In genomic region chr9:96618209-96619108, GRCh38 we compare ENCODE assay signal across 8 cellular contexts. TPM values are rescaled to one million over a fixed set of nuclear protein-coding genes. Genes with fewer than 3 reads are reported as not detected.
DNase-seq lines count a peak whose midpoint lies in the region; ATAC-seq, FAIRE-seq and TF ChIP-seq lines count a peak whose summit lies in the region.

No MANE protein-coding gene starts in this region.

- TF ChIP-seq EP300 in K562 (IDR thresholded peaks at IDR 0.05; ENCODE audit: low read length) = no peak

- DNase-seq in GM13976 (ENCODE audit: low spot score) = peak; percentile 37
- DNase-seq in SJCRH30 = peak; percentile 75 to 85
- DNase-seq in K562 (ENCODE audit: extremely low read depth in 1 of 4, low spot score in 3 of 4) = peak in 2 of 4 experiments; percentile 36 to 52
- no peak for DNase-seq in iPS DF 6.9 (ENCODE audit: low read depth, low spot score)
- DNase-seq in putamen (ENCODE audit: low spot score) = peak; percentile 63

- H3K4me1 ChIP-seq in SJCRH30 (no peaks in the 10 kb centered on the region), K562 (replicated peaks in 1 of 2; ENCODE audit: control insufficient read depth in 2 of 2, insufficient read depth in 2 of 2, low read length in 2 of 2) (peaks cover 0 to 18% of the 10 kb centered on the region in 2 experiments; a peak in 3 of 5 replicates), iPS DF 6.9 (ENCODE audit: control insufficient read depth, insufficient read depth, low read length) (peaks cover 2% of the 10 kb centered on the region; the same call in 1 of the 2 replicates)

- H3K27ac ChIP-seq in SJCRH30 (peak overlapping the region; percentile 83), K562 (ENCODE audit: extremely low read depth, low read depth, low read length) (no peak overlapping the region), iPS DF 6.9 (ENCODE audit: low read length) (no peak overlapping the region)

- no peaks in the 10 kb centered on the region; the same call in 2 of the 3 replicates for H3K79me2 ChIP-seq in K562 (ENCODE audit: control insufficient read depth, insufficient read depth, low read length)

- H4K20me1 ChIP-seq in K562 (replicated peaks; ENCODE audit: control insufficient read depth, insufficient read depth, low read length) = peaks cover 5% of the 10 kb centered on the region; the same call in 1 of the 2 replicates

- no peaks in the 10 kb centered on the region for H3K36me3 ChIP-seq in SJCRH30
- H3K36me3 ChIP-seq in K562 (ENCODE audit: control insufficient read depth, insufficient read depth, low read length) = no peaks in the 10 kb centered on the region
- no peaks in the 10 kb centered on the region for H3K36me3 ChIP-seq in iPS DF 6.9 (ENCODE audit: control insufficient read depth, insufficient read depth, low read length)

- H3K9ac ChIP-seq in K562 (ENCODE audit: insufficient read depth in 1 of 2, low read depth in 2 of 2, low read length in 2 of 2) = peak overlapping the region; percentile 28 to 92; a peak in 3 of 4 replicates

- H3K9me3 ChIP-seq in SJCRH30 (replicated peaks) (no peaks in the 10 kb centered on the region), K562 (replicated peaks; ENCODE audit: control insufficient read depth, insufficient read depth, low read depth, low read length) (no peaks in the 10 kb centered on the region), iPS DF 6.9 (ENCODE audit: control insufficient read depth, insufficient read depth, low read length) (no peaks in the 10 kb centered on the region)

- 40% methylated on average over 42 of the region's 67 CpGs for WGBS in K562 (ENCODE audit: insufficient coverage, low coverage, missing lambda C conversion rate)
- WGBS in iPS DF 6.9 (ENCODE audit: insufficient coverage, insufficient read length) = no CpG with 5 or more reads among the region's 67 CpGs

- peak overlapping the region; percentile 80 for H3K4me3 ChIP-seq in SJCRH30
- peak overlapping the region; percentile 51 for H3K4me3 ChIP-seq in K562
- peak overlapping the region; percentile 71; the same call in 1 of the 2 replicates for H3K4me3 ChIP-seq in iPS DF 6.9 (ENCODE audit: low read length)

- no peak for TF ChIP-seq RAD21 in K562 (CRISPR knock-in tag; conservative IDR thresholded peaks at IDR 0.05 in 1 of 2, IDR thresholded peaks at IDR 0.05 in 1 of 2)

- peak; percentile 32 for FAIRE-seq in K562 (lab: Jason Lieb, UNC)

- TF ChIP-seq POLR2A in K562 (conservative IDR thresholded peaks at IDR 0.05) = no peak

- POLR2A ChIA-PET in K562 (lab: Yijun Ruan, JAX) = interaction anchor here (0.6 to 2.9 kb wide), 7 partner anchors 11 to 887 kb away, joined by 3 to 15 read pairs (median 3); partner anchors contain the start of gene PRXL2C

- intact Hi-C loops in K562 (cut with micrococcal nuclease) = no loop called here

- H3K4me2 ChIP-seq in K562 (ENCODE audit: insufficient read depth, low read length) = peak overlapping the region; percentile 54; the same call in 1 of the 2 replicates

- no peak for ATAC-seq in K562
- ATAC-seq in GM19035 (IDR thresholded peaks at IDR 0.05; ENCODE audit: unreplicated experiment) = no peak
- ATAC-seq in HG03025 (IDR thresholded peaks at IDR 0.05; ENCODE audit: low FRiP score, unreplicated experiment) = no peak
- no peak for ATAC-seq in GM21367 (IDR thresholded peaks at IDR 0.05; ENCODE audit: unreplicated experiment)

- H3K27me3 ChIP-seq in SJCRH30 (no peaks in the 10 kb centered on the region), K562 (ENCODE audit: control insufficient read depth in 2 of 2, insufficient read depth in 2 of 2, low read length in 2 of 2) (peaks cover 0 to 3% of the 10 kb centered on the region in 2 experiments; a peak in 1 of 5 replicates), iPS DF 6.9 (ENCODE audit: control insufficient read depth, insufficient read depth, low read length) (peaks cover 5% of the 10 kb centered on the region)

- CTCF ChIA-PET in K562 (lab: Yijun Ruan, JAX; ENCODE audit: low intra/inter-chr PET ratio) = no interaction called here

- H2AFZ ChIP-seq in K562 (ENCODE audit: low read depth, low read length) = peak overlapping the region; percentile 40; the same call in 1 of the 2 replicates

- in situ Hi-C loops in GM13976 (cut with MboI; ENCODE audit: low sequenced_read_pairs, unreplicated experiment) (no loop called here), K562 (cut with MboI) (no loop called here)

- TF ChIP-seq CTCF in GM13976 (IDR thresholded peaks at IDR 0.05; ENCODE audit: borderline replicate concordance, control extremely low read depth, extremely low read depth, insufficient read depth, missing control alignments) (no peak), K562 (IDR thresholded peaks at IDR 0.05 in 2 of 3, conservative IDR thresholded peaks at IDR 0.05 in 1 of 3; ENCODE audit: insufficient read depth in 2 of 3, low read depth in 1 of 3, low read length in 3 of 3) (no peak)

- BruUV-seq in K562 (replicated peaks; lab: Mats Ljungman, UMichigan) = no TSS peak

- H3K9me1 ChIP-seq in K562 (ENCODE audit: control insufficient read depth, insufficient read depth, low read length) = no peaks in the 10 kb centered on the region

TF ChIP-seq in K562, 482 proteins besides CTCF, POLR2A, EP300 and RAD21 (continues in another document):
- TF ChIP-seq C11orf30 (IDR thresholded peaks at IDR 0.05; ENCODE audit: low read depth) = peak; percentile 81
- TF ChIP-seq ZBTB33 (CRISPR knock-in tag; IDR thresholded peaks at IDR 0.05) = peak; percentile 72
- TF ChIP-seq PCBP2 (IDR thresholded peaks at IDR 0.05; ENCODE audit: low read depth, low read length, poor library complexity, severe bottlenecking) = no peak
- TF ChIP-seq PPARD (CRISPR knock-in tag; IDR thresholded peaks at IDR 0.05) = no peak
- TF ChIP-seq, protein P1, sequence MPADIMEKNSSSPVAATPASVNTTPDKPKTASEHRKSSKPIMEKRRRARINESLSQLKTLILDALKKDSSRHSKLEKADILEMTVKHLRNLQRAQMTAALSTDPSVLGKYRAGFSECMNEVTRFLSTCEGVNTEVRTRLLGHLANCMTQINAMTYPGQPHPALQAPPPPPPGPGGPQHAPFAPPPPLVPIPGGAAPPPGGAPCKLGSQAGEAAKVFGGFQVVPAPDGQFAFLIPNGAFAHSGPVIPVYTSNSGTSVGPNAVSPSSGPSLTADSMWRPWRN (IDR thresholded peaks at IDR 0.05; ENCODE audit: low read depth) = no peak
- TF ChIP-seq ZNF316 (IDR thresholded peaks at IDR 0.05) = peak; percentile 85
- 0 out of 2 replicates have a peak, but pooled peaks have one; percentile 51 for TF ChIP-seq FOXP1 (CRISPR knock-in tag; IDR thresholded peaks at IDR 0.05)

RNA-seq across cellular contexts. Expression of gene CDC14B, which starts 1.2 kb away (rescaled TPM):
- total RNA-seq in SJCRH30 (2014; rRNA removed; shearing (Covaris generic)) = 36.1 and 37.1 TPM in 2 replicates
- 7.4 and 20.5 TPM in 2 replicates for total RNA-seq in K562 (2011; cell fraction: chromatin; rRNA removed; ENCODE audit: low replicate concordance)
- 3.8 and 4.8 TPM in 2 replicates for total RNA-seq in K562 (2011; cell fraction: nucleolus; rRNA removed)
- total RNA-seq in K562 (2011; cell fraction: nucleoplasm; rRNA removed) = 7.4 and 9.8 TPM in 2 replicates
- total RNA-seq in K562 (2014; rRNA removed) (2.2 and 2.4 TPM in 2 replicates), K562 (2014; rRNA removed; fragmentation: Illumina TruSeq; extraction: Trizol) (6.0 and 6.4 TPM in 2 replicates), K562 (2015; rRNA removed; fragmentation: Illumina TruSeq; extraction: Trizol) (3.3 and 3.4 TPM in 2 replicates), K562 (2021) (5.8 and 6.4 TPM in 2 replicates)
- polyA plus RNA-seq in K562 (2011; rRNA removed) (4.3 and 4.5 TPM in 2 replicates), K562 (2014; fragmentation: Illumina TruSeq; extraction: Trizol) (4.7 and 5.6 TPM in 2 replicates), K562 (2014; fragmentation: Nextera tagmentation; extraction: Ambion mirVana) (1 to 10 TPM; 1.4 to 1.5 TPM), K562 (2014; rRNA removed) (3.8 and 5.2 TPM in 2 replicates)
- polyA plus RNA-seq in K562 (2011; cell fraction: cytosol; rRNA removed) = 1.8 and 2.9 TPM in 2 replicates
- polyA plus RNA-seq in K562 (2011; cell fraction: nucleus; rRNA removed) = 6.7 and 6.8 TPM in 2 replicates
- polyA plus RNA-seq in K562 (2012) = 4.0 and 6.7 TPM in 2 replicates
- 11.5 and 12.4 TPM in 2 replicates for polyA minus RNA-seq in K562 (2011; rRNA and poly(A)+ RNA removed)
- 3.5 and 4.5 TPM in 2 replicates for polyA minus RNA-seq in K562 (2011; cell fraction: cytosol; rRNA and poly(A)+ RNA removed)
- polyA minus RNA-seq in K562 (2011; cell fraction: nucleus; rRNA and poly(A)+ RNA removed) = 4.2 and 4.4 TPM in 2 replicates

RNA-seq across cellular contexts. Expression of gene PRXL2C, which starts 36.7 kb away (rescaled TPM):
- total RNA-seq in SJCRH30 (2014; rRNA removed; shearing (Covaris generic)) = 12.2 and 12.5 TPM in 2 replicates
- total RNA-seq in K562 (2011; cell fraction: chromatin; rRNA removed; ENCODE audit: low replicate concordance) = 3.6 and 4.6 TPM in 2 replicates
- total RNA-seq in K562 (2011; cell fraction: nucleolus; rRNA removed) = 3.3 and 4.3 TPM in 2 replicates
- total RNA-seq in K562 (2011; cell fraction: nucleoplasm; rRNA removed) = 4.8 and 7.6 TPM in 2 replicates
- total RNA-seq in K562 (2014; rRNA removed) (10.6 and 12.0 TPM in 2 replicates), K562 (2014; rRNA removed; fragmentation: Illumina TruSeq; extraction: Trizol) (14.6 and 14.7 TPM in 2 replicates), K562 (2015; rRNA removed; fragmentation: Illumina TruSeq; extraction: Trizol) (14.1 and 15.3 TPM in 2 replicates), K562 (2021) (13.4 and 15.2 TPM in 2 replicates)
- polyA plus RNA-seq in K562 (2011; rRNA removed) (9.9 and 13.6 TPM in 2 replicates), K562 (2014; fragmentation: Illumina TruSeq; extraction: Trizol) (9.0 and 9.3 TPM in 2 replicates), K562 (2014; fragmentation: Nextera tagmentation; extraction: Ambion mirVana) (1 to 10 TPM; 3.6 to 3.7 TPM), K562 (2014; rRNA removed) (8.1 and 8.9 TPM in 2 replicates)
- 4.1 and 5.5 TPM in 2 replicates for polyA plus RNA-seq in K562 (2011; cell fraction: cytosol; rRNA removed)
- 2.7 and 3.9 TPM in 2 replicates for polyA plus RNA-seq in K562 (2011; cell fraction: nucleus; rRNA removed)
- 5.9 and 8.8 TPM in 2 replicates for polyA plus RNA-seq in K562 (2012)
- polyA minus RNA-seq in K562 (2011; rRNA and poly(A)+ RNA removed) = 6.2 and 7.3 TPM in 2 replicates
- polyA minus RNA-seq in K562 (2011; cell fraction: cytosol; rRNA and poly(A)+ RNA removed) = 5.8 and 5.9 TPM in 2 replicates
- polyA minus RNA-seq in K562 (2011; cell fraction: nucleus; rRNA and poly(A)+ RNA removed) = 3.3 and 3.5 TPM in 2 replicates
